ENCODE assay signal across 1 cellular context in the genomic region with DNA sequence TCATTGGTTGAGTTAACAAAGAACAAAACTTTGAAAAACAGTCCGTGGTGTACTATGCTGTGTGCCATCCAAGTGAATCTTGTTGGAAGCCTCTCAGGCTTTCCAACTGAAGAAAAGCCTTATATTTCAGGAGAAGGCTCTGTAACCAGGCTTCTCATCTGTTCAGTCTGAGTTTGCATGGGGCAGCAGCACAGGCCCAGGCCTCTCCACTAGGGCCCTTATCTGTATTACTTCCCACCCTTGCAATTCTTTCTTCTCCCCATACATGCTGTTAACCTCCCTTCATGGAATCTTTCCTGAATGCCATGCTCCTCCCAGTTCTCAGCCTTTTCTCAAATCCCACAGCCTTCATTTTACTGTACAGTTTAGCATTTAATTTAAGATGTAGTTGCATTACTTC.
TF ChIP-seq lines count a peak whose summit lies in the region.

No MANE protein-coding gene starts in this region.

TF ChIP-seq in IMR-90, 13 proteins besides CTCF, POLR2A, EP300 and RAD21:
- TF ChIP-seq NFE2L2 (IDR thresholded peaks at IDR 0.05; ENCODE audit: low read depth, low read length), result no peak
